ENCODE assay signal across 13 cellular contexts in genomic region chr13:106156468-106156867, GRCh38.
DNase-seq lines count a peak whose midpoint lies in the region; ATAC-seq and TF ChIP-seq lines count a peak whose summit lies in the region.
"Had no signal": no experiment of that assay in that cellular context is flagged by ENCODE, and none has a peak within 500 bp of the region (broad histone marks: within the 10 kb centered on the region; RNA-seq: fewer than 3 reads in every experiment).

No MANE protein-coding gene starts in this region.

- 0 out of 2 replicates have a peak overlapping the region, but pooled peaks have one; percentile 11 for H2AFZ ChIP-seq in PC-9
- H2AFZ ChIP-seq: parathyroid adenoma had no signal

- H3K36me3 Mint-ChIP-seq in Calu3 (ENCODE audit: insufficient read depth, unreplicated experiment) (no peaks in the 10 kb centered on the region), osteocyte (ENCODE audit: unreplicated experiment) (no peaks in the 10 kb centered on the region)

- DNase-seq in Calu3 (peak; percentile 1), PC-9 (peak; percentile 52 to 99), osteocyte (ENCODE audit: extremely low spot score, unreplicated experiment) (no peak), heart right ventricle (no peak)
- no peak for DNase-seq in stimulated activated naive CD8-positive, alpha-beta T cell treated with anti-CD3 and anti-CD28 coated beads, Interleukin-15, Interleukin-2, amounts not matched to agents 100 U/mL and 50 U/mL, for 24 hours
- DNase-seq: activated naive CD4-positive, alpha-beta T cell treated with anti-CD3 and anti-CD28 coated beads for 36 hours; left cardiac atrium; NCI-H2227 treated with DMSO at 0.1 percent for 48 hours had no signal

- CTCF ChIA-PET in Calu3 (lab: Charles Lee) (no interaction called here), PC-9 (lab: Charles Lee) (no interaction called here)

- no peaks in the 10 kb centered on the region for H4K20me1 ChIP-seq in PC-9 (ENCODE audit: insufficient read depth)

- H3K4me3 ChIP-seq in PC-9 (0 out of 2 replicates have a peak overlapping the region, but pooled peaks have one; percentile 1), heart right ventricle (no peak overlapping the region)
- H3K4me3 ChIP-seq: vagina had no signal

- WGBS in heart right ventricle, 2 donors, result 96 to 97% methylated on average over 4 of the region's 4 CpGs

- H3K4me1 Mint-ChIP-seq in Calu3 (ENCODE audit: low read depth, unreplicated experiment) (peaks cover 12% of the 10 kb centered on the region), osteocyte (ENCODE audit: unreplicated experiment) (peaks cover 81% of the 10 kb centered on the region)

- H3K27ac Mint-ChIP-seq in Calu3 (ENCODE audit: unreplicated experiment), result no peak overlapping the region
- peak overlapping the region; percentile 83 for H3K27ac Mint-ChIP-seq in osteocyte (ENCODE audit: unreplicated experiment)
- H3K27ac Mint-ChIP-seq: activated naive CD4-positive, alpha-beta T cell treated with anti-CD3 and anti-CD28 coated beads for 36 hours had no signal

- peaks cover 38% of the 10 kb centered on the region; the same call in 1 of the 2 replicates for H3K9me3 ChIP-seq in PC-9 (ENCODE audit: insufficient read depth, low read depth)
- H3K9me3 ChIP-seq in heart right ventricle, result no peaks in the 10 kb centered on the region
- H3K9me3 ChIP-seq: vagina had no signal

- intact Hi-C loops in Calu3 (cut with micrococcal nuclease; ENCODE audit: unreplicated experiment), result no loop called here
- intact Hi-C loops in PC-9 (cut with micrococcal nuclease; ENCODE audit: unreplicated experiment), result loop anchor here (1.0 to 10.0 kb wide), 5 partner anchors 218 to 377 kb away; no protein-coding TSS in a partner anchor
- intact Hi-C loops in heart right ventricle (cut with DNase I), result no loop called here

- H3K9me2 ChIP-seq in PC-9 (ENCODE audit: insufficient read depth), result no peaks in the 10 kb centered on the region

- ATAC-seq in esophagus mucosa (peak; percentile 87), HG03108 (IDR thresholded peaks at IDR 0.05; ENCODE audit: unreplicated experiment) (no peak), heart right ventricle (no peak), GM19452 (IDR thresholded peaks at IDR 0.05; ENCODE audit: unreplicated experiment) (no peak)
- ATAC-seq in stimulated activated naive CD8-positive, alpha-beta T cell treated with anti-CD3 and anti-CD28 coated beads, Interleukin-15, Interleukin-2, amounts not matched to agents 100 U/mL and 50 U/mL, for 24 hours, result no peak
- ATAC-seq: left cardiac atrium had no signal

- H3K27ac ChIP-seq in PC-9 (peak overlapping the region; percentile 96), heart right ventricle (no peak overlapping the region)
- H3K27ac ChIP-seq: parathyroid adenoma, vagina had no signal

- no peaks in the 10 kb centered on the region for H3K79me2 ChIP-seq in PC-9 (ENCODE audit: low read depth)
- H3K79me2 ChIP-seq: parathyroid adenoma had no signal

- no TSS peak for BruUV-seq in Calu3 (replicated peaks; lab: Mats Ljungman, UMichigan)
- no TSS peak for BruUV-seq in PC-9 (replicated peaks; lab: Mats Ljungman, UMichigan)

- H3K27me3 Mint-ChIP-seq in Calu3 (ENCODE audit: unreplicated experiment), result no peaks in the 10 kb centered on the region
- no peaks in the 10 kb centered on the region for H3K27me3 Mint-ChIP-seq in osteocyte (ENCODE audit: unreplicated experiment)

- H3K36me3 ChIP-seq in PC-9 (ENCODE audit: low read depth) (no peaks in the 10 kb centered on the region), heart right ventricle (no peaks in the 10 kb centered on the region)
- H3K36me3 ChIP-seq: vagina had no signal

- POLR2A ChIA-PET in PC-9 (lab: Charles Lee; ENCODE audit: unreplicated experiment), result interaction anchor here (0.5 to 1.0 kb wide), 6 partner anchors 12 to 491 kb away, joined by 3 to 7 read pairs (median 4); no protein-coding TSS in a partner anchor

- H3K4me3 Mint-ChIP-seq in Calu3 (ENCODE audit: low read depth, unreplicated experiment), result no peak overlapping the region
- no peak overlapping the region for H3K4me3 Mint-ChIP-seq in osteocyte (ENCODE audit: unreplicated experiment)
- H3K4me3 Mint-ChIP-seq: activated naive CD4-positive, alpha-beta T cell treated with anti-CD3 and anti-CD28 coated beads for 36 hours had no signal

- peaks cover 36% of the 10 kb centered on the region for H3F3A ChIP-seq in PC-9 (ENCODE audit: insufficient read depth, low read depth)

- TF ChIP-seq CTCF in Calu3 (IDR thresholded peaks at IDR 0.05; ENCODE audit: unreplicated experiment) (no peak), PC-9 (conservative IDR thresholded peaks at IDR 0.05) (no peak), osteocyte (IDR thresholded peaks at IDR 0.05) (no peak), heart right ventricle (IDR thresholded peaks at IDR 0.05) (no peak)

- H3K9me3 Mint-ChIP-seq in Calu3 (ENCODE audit: low read depth, unreplicated experiment) (no peaks in the 10 kb centered on the region), osteocyte (ENCODE audit: unreplicated experiment) (no peaks in the 10 kb centered on the region)
- H3K9me3 Mint-ChIP-seq: activated naive CD4-positive, alpha-beta T cell treated with anti-CD3 and anti-CD28 coated beads for 36 hours had no signal

- peaks cover 43% of the 10 kb centered on the region for H3K4me1 ChIP-seq in PC-9 (replicated peaks; ENCODE audit: insufficient read depth)
- peaks cover 0 to 16% (median 0%) of the 10 kb centered on the region in 9 donors for H3K4me1 ChIP-seq in heart right ventricle
- H3K4me1 ChIP-seq: parathyroid adenoma had no signal

- H3K27me3 ChIP-seq in PC-9 (ENCODE audit: insufficient read depth, low read depth), result no peaks in the 10 kb centered on the region
- no peaks in the 10 kb centered on the region for H3K27me3 ChIP-seq in heart right ventricle
- H3K27me3 ChIP-seq: vagina had no signal

- peak overlapping the region; percentile 56 for H3K4me2 ChIP-seq in PC-9

Comparison
In these comparisons a context has a peak if more than half of its experiments do, and no peak if none do; other contexts are left out.
1. DNase-seq: peak in Calu3 (single experiment) and PC-9 (2 of 2); none in osteocyte (single experiment), heart right ventricle (0 of 2) and stimulated activated naive CD8-positive, alpha-beta T cell treated with anti-CD3 and anti-CD28 coated beads, Interleukin-15, Interleukin-2, amounts not matched to agents 100 U/mL and 50 U/mL, for 24 hours (single experiment).